ENCODE assay signal across 18 cellular contexts in genomic region chr4:82705169-82705568, GRCh38.
"Had no signal": no experiment of that assay in that cellular context is flagged by ENCODE, and none has a peak within 500 bp of the region (broad histone marks: within the 10 kb centered on the region; RNA-seq: fewer than 3 reads in every experiment).

No MANE protein-coding gene starts in this region.

- ATAC-seq: esophagus mucosa; heart right ventricle; naive thymus-derived CD8-positive, alpha-beta T cell; stimulated activated effector memory CD8-positive, alpha-beta T cell treated with anti-CD3 and anti-CD28 coated beads, Interleukin-12 subunit alpha, Interleukin-12 subunit beta, amount 100 ng/mL, for 72 hours; stimulated activated naive CD8-positive, alpha-beta T cell treated with anti-CD3 and anti-CD28 coated beads, Interleukin-15, Interleukin-2, amounts not matched to agents 100 U/mL and 50 U/mL, for 24 hours; upper lobe of right lung had no signal

- H3K36me3 ChIP-seq: heart right ventricle, right atrium auricular region, upper lobe of right lung, vagina had no signal

- H3K27ac Mint-ChIP-seq: naive thymus-derived CD8-positive, alpha-beta T cell; stimulated activated effector memory CD8-positive, alpha-beta T cell treated with anti-CD3 and anti-CD28 coated beads, Interleukin-12 subunit alpha, Interleukin-12 subunit beta, amount 100 ng/mL, for 72 hours had no signal

- H3K27ac ChIP-seq: coronary artery, heart right ventricle, right atrium auricular region, upper lobe of right lung, vagina had no signal

- H3K4me1 ChIP-seq: right atrium auricular region, upper lobe of right lung had no signal

- H3K36me3 Mint-ChIP-seq: naive thymus-derived CD8-positive, alpha-beta T cell; stimulated activated effector memory CD8-positive, alpha-beta T cell treated with anti-CD3 and anti-CD28 coated beads, Interleukin-12 subunit alpha, Interleukin-12 subunit beta, amount 100 ng/mL, for 72 hours had no signal

- H3K9me3 Mint-ChIP-seq: naive thymus-derived CD8-positive, alpha-beta T cell; neural crest cell; stimulated activated effector memory CD8-positive, alpha-beta T cell treated with anti-CD3 and anti-CD28 coated beads, Interleukin-12 subunit alpha, Interleukin-12 subunit beta, amount 100 ng/mL, for 72 hours had no signal

- H3K4me3 Mint-ChIP-seq: naive thymus-derived CD8-positive, alpha-beta T cell; neural crest cell; stimulated activated effector memory CD8-positive, alpha-beta T cell treated with anti-CD3 and anti-CD28 coated beads, Interleukin-12 subunit alpha, Interleukin-12 subunit beta, amount 100 ng/mL, for 72 hours had no signal

- H3K27me3 ChIP-seq: heart right ventricle, right atrium auricular region, testis, tibial nerve, upper lobe of right lung, vagina had no signal

- DNase-seq: effector CD8-positive, alpha-beta T cell; heart right ventricle; hypothalamus; kidney glomerular epithelial cell; mesendoderm; naive thymus-derived CD8-positive, alpha-beta T cell; stimulated activated CD4-positive, alpha-beta T cell treated with anti-CD3 and anti-CD28 coated beads, Interleukin-4, amount 100 ng/mL, for 1 hour; stimulated activated CD8-positive, alpha-beta memory T cell treated with anti-CD3 and anti-CD28 coated beads, Interleukin-4, amount 100 ng/mL, for 48 hours; stimulated activated naive CD8-positive, alpha-beta T cell treated with anti-CD3 and anti-CD28 coated beads, Interleukin-15, Interleukin-2, amounts not matched to agents 100 U/mL and 50 U/mL, for 24 hours; testis; upper lobe of right lung had no signal

- H3K9me3 ChIP-seq: heart right ventricle, right atrium auricular region, testis, tibial nerve, upper lobe of right lung, vagina had no signal

- H3K4me1 Mint-ChIP-seq: naive thymus-derived CD8-positive, alpha-beta T cell; stimulated activated effector memory CD8-positive, alpha-beta T cell treated with anti-CD3 and anti-CD28 coated beads, Interleukin-12 subunit alpha, Interleukin-12 subunit beta, amount 100 ng/mL, for 72 hours had no signal

- H3K4me3 ChIP-seq: coronary artery, heart right ventricle, right atrium auricular region, testis, tibial nerve, upper lobe of right lung, vagina had no signal
